1 cellular context compared by ENCODE assay signal in genomic region chr1:46246548-46247432, GRCh38.
TF ChIP-seq lines count a peak whose summit lies in the region.

No MANE protein-coding gene starts in this region.

TF ChIP-seq in HEK293, 187 proteins besides CTCF, POLR2A, EP300 and RAD21 (continued from another document):
- TF ChIP-seq, protein P1, sequence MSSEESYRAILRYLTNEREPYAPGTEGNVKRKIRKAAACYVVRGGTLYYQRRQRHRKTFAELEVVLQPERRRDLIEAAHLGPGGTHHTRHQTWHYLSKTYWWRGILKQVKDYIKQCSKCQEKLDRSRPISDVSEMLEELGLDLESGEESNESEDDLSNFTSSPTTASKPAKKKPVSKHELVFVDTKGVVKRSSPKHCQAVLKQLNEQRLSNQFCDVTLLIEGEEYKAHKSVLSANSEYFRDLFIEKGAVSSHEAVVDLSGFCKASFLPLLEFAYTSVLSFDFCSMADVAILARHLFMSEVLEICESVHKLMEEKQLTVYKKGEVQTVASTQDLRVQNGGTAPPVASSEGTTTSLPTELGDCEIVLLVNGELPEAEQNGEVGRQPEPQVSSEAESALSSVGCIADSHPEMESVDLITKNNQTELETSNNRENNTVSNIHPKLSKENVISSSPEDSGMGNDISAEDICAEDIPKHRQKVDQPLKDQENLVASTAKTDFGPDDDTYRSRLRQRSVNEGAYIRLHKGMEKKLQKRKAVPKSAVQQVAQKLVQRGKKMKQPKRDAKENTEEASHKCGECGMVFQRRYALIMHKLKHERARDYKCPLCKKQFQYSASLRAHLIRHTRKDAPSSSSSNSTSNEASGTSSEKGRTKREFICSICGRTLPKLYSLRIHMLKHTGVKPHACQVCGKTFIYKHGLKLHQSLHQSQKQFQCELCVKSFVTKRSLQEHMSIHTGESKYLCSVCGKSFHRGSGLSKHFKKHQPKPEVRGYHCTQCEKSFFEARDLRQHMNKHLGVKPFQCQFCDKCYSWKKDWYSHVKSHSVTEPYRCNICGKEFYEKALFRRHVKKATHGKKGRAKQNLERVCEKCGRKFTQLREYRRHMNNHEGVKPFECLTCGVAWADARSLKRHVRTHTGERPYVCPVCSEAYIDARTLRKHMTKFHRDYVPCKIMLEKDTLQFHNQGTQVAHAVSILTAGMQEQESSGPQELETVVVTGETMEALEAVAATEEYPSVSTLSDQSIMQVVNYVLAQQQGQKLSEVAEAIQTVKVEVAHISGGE (tag by site-specific recombination; conservative IDR thresholded peaks at IDR 0.05; ENCODE audit: low read depth) = peak; percentile 22; the same call in 1 of the 2 replicates
- no peak for TF ChIP-seq ZNF626 (tag by site-specific recombination; IDR thresholded peaks at IDR 0.05)
- 0 out of 2 replicates have a peak, but pooled peaks have one; percentile 41 for TF ChIP-seq ZNF785 (tag by site-specific recombination; IDR thresholded peaks at IDR 0.05)
- TF ChIP-seq ZFP69B (tag by site-specific recombination; IDR thresholded peaks at IDR 0.05) = peak; percentile 83
- no peak for TF ChIP-seq ZNF521 (tag by site-specific recombination; IDR thresholded peaks at IDR 0.05)
- TF ChIP-seq ZFHX2 (tag by site-specific recombination; conservative IDR thresholded peaks at IDR 0.05) = peak; percentile 43
TF ChIP-seq in HEK293: peak in this region for 50.
